ENCODE assay signal across 1 cellular context in genomic region chr17:81169870-81170309, GRCh38.
TF ChIP-seq lines count a peak whose summit lies in the region.

No MANE protein-coding gene starts in this region.

TF ChIP-seq in H1, 55 proteins besides CTCF, POLR2A, EP300 and RAD21 (continued from another document):
- TF ChIP-seq RFX5 (IDR thresholded peaks at IDR 0.05; ENCODE audit: borderline replicate concordance, low read depth, low read length) (no peak), POU5F1 (IDR thresholded peaks at IDR 0.05; ENCODE audit: low read depth, low read length) (no peak), EZH2 (IDR thresholded peaks at IDR 0.05; ENCODE audit: low read depth, low read length, severe bottlenecking) (no peak), TEAD4 (IDR thresholded peaks at IDR 0.05; ENCODE audit: low read depth, low read length) (no peak), JUND (IDR thresholded peaks at IDR 0.05; ENCODE audit: low read length) (no peak)
